In genomic region chr19:38565686-38566105, GRCh38 we compare ENCODE assay signal across 1 cellular context.
TF ChIP-seq lines count a peak whose summit lies in the region.

No MANE protein-coding gene starts in this region.

TF ChIP-seq in H1, 55 proteins besides CTCF, POLR2A, EP300 and RAD21:
- no peak for TF ChIP-seq CBX8 (IDR thresholded peaks at IDR 0.05; ENCODE audit: borderline replicate concordance, low read depth, low read length)
- TF ChIP-seq ASH2L (IDR thresholded peaks at IDR 0.05; ENCODE audit: low read length) = no peak
- no peak for TF ChIP-seq TAF1 (IDR thresholded peaks at IDR 0.05; ENCODE audit: low read depth, low read length)
- no peak for TF ChIP-seq GTF2F1 (IDR thresholded peaks at IDR 0.05; ENCODE audit: borderline replicate concordance, low read depth, low read length)
- no peak for TF ChIP-seq ATF3 (IDR thresholded peaks at IDR 0.05; ENCODE audit: insufficient read depth, low read depth, low read length)
- no peak for TF ChIP-seq YY1 (IDR thresholded peaks at IDR 0.05; ENCODE audit: low read depth, low read length)
- TF ChIP-seq POLR2AphosphoS5 (IDR thresholded peaks at IDR 0.05; ENCODE audit: low read depth, low read length) = no peak
- TF ChIP-seq BACH1 (IDR thresholded peaks at IDR 0.05; ENCODE audit: low read length) = no peak
- TF ChIP-seq USF2 (IDR thresholded peaks at IDR 0.05; ENCODE audit: low read length) = no peak
- TF ChIP-seq RXRA (IDR thresholded peaks at IDR 0.05; ENCODE audit: insufficient read depth, low read depth, low read length) = no peak
- TF ChIP-seq MAX (IDR thresholded peaks at IDR 0.05) = no peak
- TF ChIP-seq SUZ12 (IDR thresholded peaks at IDR 0.05; ENCODE audit: low read length) = no peak
- TF ChIP-seq CTBP2 (IDR thresholded peaks at IDR 0.05; ENCODE audit: borderline replicate concordance, insufficient read depth, insufficient read length, low read length) = no peak
- TF ChIP-seq SIRT6 (IDR thresholded peaks at IDR 0.05; ENCODE audit: low read length) = no peak
- TF ChIP-seq HDAC2 (IDR thresholded peaks at IDR 0.05; ENCODE audit: borderline replicate concordance in 1 of 2, low read depth in 2 of 2, low read length in 2 of 2) = no peak
- no peak for TF ChIP-seq TAF7 (optimal IDR thresholded peaks at IDR 0.05; ENCODE audit: borderline replicate concordance, low read depth, low read length)
- no peak for TF ChIP-seq POU5F1 (IDR thresholded peaks at IDR 0.05; ENCODE audit: low read depth, low read length)
- TF ChIP-seq KDM4A (IDR thresholded peaks at IDR 0.05; ENCODE audit: low read depth, low read length, severe bottlenecking) = no peak
- TF ChIP-seq, protein P1, sequence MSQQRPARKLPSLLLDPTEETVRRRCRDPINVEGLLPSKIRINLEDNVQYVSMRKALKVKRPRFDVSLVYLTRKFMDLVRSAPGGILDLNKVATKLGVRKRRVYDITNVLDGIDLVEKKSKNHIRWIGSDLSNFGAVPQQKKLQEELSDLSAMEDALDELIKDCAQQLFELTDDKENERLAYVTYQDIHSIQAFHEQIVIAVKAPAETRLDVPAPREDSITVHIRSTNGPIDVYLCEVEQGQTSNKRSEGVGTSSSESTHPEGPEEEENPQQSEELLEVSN (IDR thresholded peaks at IDR 0.05) = no peak
- TF ChIP-seq CEBPB (IDR thresholded peaks at IDR 0.05; ENCODE audit: low read depth, low read length) = no peak
